Comparison of ENCODE assay signal across 8 cellular contexts in genomic region chr13:111153977-111154332, GRCh38. TPM values are rescaled to one million over a fixed set of nuclear protein-coding genes. Genes with fewer than 3 reads are reported as not detected.
DNase-seq lines count a peak whose midpoint lies in the region; ATAC-seq and TF ChIP-seq lines count a peak whose summit lies in the region.

No MANE protein-coding gene starts in this region.

- no peaks in the 10 kb centered on the region for H3K9me3 Mint-ChIP-seq in central memory CD8-positive, alpha-beta T cell

- TF ChIP-seq RAD21 in liver (IDR thresholded peaks at IDR 0.05) = peak; percentile 7 to 43

- H3K36me3 ChIP-seq in BJ (ENCODE audit: control insufficient read depth, insufficient read depth, low read length) = no peaks in the 10 kb centered on the region
- peaks cover 11% of the 10 kb centered on the region for H3K36me3 ChIP-seq in RWPE2 (ENCODE audit: low read depth)
- H3K36me3 ChIP-seq in liver (ENCODE audit: control insufficient read depth in 4 of 4, insufficient read depth in 3 of 4, low read depth in 1 of 4, low read length in 3 of 4) = no peaks in the 10 kb centered on the region

- H3K9me3 ChIP-seq in RWPE2 (ENCODE audit: severe bottlenecking) (no peaks in the 10 kb centered on the region), liver (ENCODE audit: control insufficient read depth in 4 of 4, low read length in 3 of 4) (no peaks in the 10 kb centered on the region)

- peak overlapping the region; percentile 64 to 95 for H3K9ac ChIP-seq in liver (ENCODE audit: low read depth in 1 of 2, low read length in 2 of 2)

- POLR2A ChIA-PET in BJ (lab: Charles Lee) = no interaction called here

- peaks cover 19% of the 10 kb centered on the region for H3K4me1 Mint-ChIP-seq in central memory CD8-positive, alpha-beta T cell

- peak overlapping the region; percentile 87 for H3K4me3 Mint-ChIP-seq in central memory CD8-positive, alpha-beta T cell

- H3K4me1 ChIP-seq in RWPE2 (ENCODE audit: insufficient read depth, poor library complexity, severe bottlenecking) (peaks cover 15% of the 10 kb centered on the region), liver (ENCODE audit: control insufficient read depth in 4 of 4, insufficient read depth in 4 of 4, low read length in 3 of 4) (peaks cover 0 to 27% (median 16%) of the 10 kb centered on the region in 4 donors)

- no peaks in the 10 kb centered on the region for H3K27me3 Mint-ChIP-seq in central memory CD8-positive, alpha-beta T cell

- ATAC-seq in GM18867 (IDR thresholded peaks at IDR 0.05; ENCODE audit: unreplicated experiment) = peak; percentile 48
- peak; percentile 37 for ATAC-seq in HG03097 (IDR thresholded peaks at IDR 0.05; ENCODE audit: low FRiP score, unreplicated experiment)
- ATAC-seq in RWPE2 (ENCODE audit: low read depth) = peak; percentile 51
- peak; percentile 56 for ATAC-seq in central memory CD8-positive, alpha-beta T cell (replicated peaks; ENCODE audit: extremely low read depth, poor library complexity, severe bottlenecking)

- peaks cover 15% of the 10 kb centered on the region for H3K36me3 Mint-ChIP-seq in central memory CD8-positive, alpha-beta T cell (ENCODE audit: insufficient read depth)

- H3K27me3 ChIP-seq in BJ (ENCODE audit: control insufficient read depth, insufficient read depth, low read length) (no peaks in the 10 kb centered on the region; the same call in none of the 2 replicates), RWPE2 (ENCODE audit: insufficient read depth, poor library complexity, severe bottlenecking) (peaks cover 6% of the 10 kb centered on the region), liver (ENCODE audit: control insufficient read depth in 4 of 4, insufficient read depth in 4 of 4, low read length in 3 of 4) (no peaks in the 10 kb centered on the region)

- peak overlapping the region; percentile 82 for H3K27ac ChIP-seq in RWPE2 (ENCODE audit: poor library complexity, severe bottlenecking)
- H3K27ac ChIP-seq in liver (ENCODE audit: low read depth in 1 of 2, low read length in 2 of 2) = peak overlapping the region; percentile 95 to 97

- no peak for DNase-seq in BJ (ENCODE audit: low read depth)
- no peak for DNase-seq in RWPE2 (ENCODE audit: low spot score)
- peak in 1 of 2 donors; percentile 39 for DNase-seq in central memory CD8-positive, alpha-beta T cell (ENCODE audit: low spot score in 2 of 2)
- peak; percentile 10 to 19 for DNase-seq in stimulated activated CD8-positive, alpha-beta memory T cell treated with anti-CD3 and anti-CD28 coated beads, Interleukin-7, amount 100 ng/mL, for 1 hour (ENCODE audit: low read depth in 2 of 2)
- DNase-seq in dermis blood vessel endothelial cell = no peak

- peak overlapping the region; percentile 93 for H3K27ac Mint-ChIP-seq in central memory CD8-positive, alpha-beta T cell (ENCODE audit: low read depth)

- peak; percentile 31 for TF ChIP-seq CTCF in BJ (IDR thresholded peaks at IDR 0.05; ENCODE audit: insufficient read depth, low read depth, low read length)
- TF ChIP-seq CTCF in RWPE2 (IDR thresholded peaks at IDR 0.05; ENCODE audit: poor library complexity, severe bottlenecking) = no peak
- TF ChIP-seq CTCF in liver (IDR thresholded peaks at IDR 0.05; ENCODE audit: low read depth, low read length, missing input control) = peak; percentile 3

- WGBS in liver = under 1% methylated on average over 31 of the region's 31 CpGs

- H3K4me3 ChIP-seq in BJ (ENCODE audit: low read depth, low read length) (peak overlapping the region; percentile 93), RWPE2 (ENCODE audit: severe bottlenecking) (peak overlapping the region; percentile 93), liver (ENCODE audit: low read depth in 1 of 3, low read length in 3 of 3) (peak overlapping the region; percentile 82 to 95 (median 83))

- CTCF ChIA-PET in BJ (lab: Yijun Ruan, JAX) = no interaction called here

TF ChIP-seq in liver, 16 proteins besides CTCF, POLR2A, EP300 and RAD21:
- TF ChIP-seq RXRA (IDR thresholded peaks at IDR 0.05) (peak in 1 of 2 donors; percentile 6), FOXA2 (IDR thresholded peaks at IDR 0.05) (no peak)
TF ChIP-seq in liver: peak in this region for 1.

RNA-seq across cellular contexts. Expression of gene ARHGEF7, which starts 38.8 kb away (rescaled TPM):
- polyA plus RNA-seq in BJ (2011; rRNA removed) = 25.7 and 32.0 TPM in 2 replicates
- polyA minus RNA-seq in BJ (2011; rRNA and poly(A)+ RNA removed) = 25.6 and 39.9 TPM in 2 replicates
- 10 to 100 TPM; 23.3 to 37.5 TPM for total RNA-seq in liver
- 10 to 100 TPM; 10.3 to 16.8 TPM for polyA plus RNA-seq in liver
- 278 and 307 TPM in 2 replicates for total RNA-seq in dermis blood vessel endothelial cell

Comparison
In these comparisons a context has a peak if more than half of its experiments do, and no peak if none do; other contexts are left out.
1. DNase-seq: peak in stimulated activated CD8-positive, alpha-beta memory T cell treated with anti-CD3 and anti-CD28 coated beads, Interleukin-7, amount 100 ng/mL, for 1 hour (2 of 2); none in BJ (single experiment), RWPE2 (single experiment) and dermis blood vessel endothelial cell (single experiment).
2. Peak in every context shown above with its lines, with median percentiles within 50 percentile points of each other: H3K4me3 ChIP-seq and ATAC-seq.